In the genomic region with DNA sequence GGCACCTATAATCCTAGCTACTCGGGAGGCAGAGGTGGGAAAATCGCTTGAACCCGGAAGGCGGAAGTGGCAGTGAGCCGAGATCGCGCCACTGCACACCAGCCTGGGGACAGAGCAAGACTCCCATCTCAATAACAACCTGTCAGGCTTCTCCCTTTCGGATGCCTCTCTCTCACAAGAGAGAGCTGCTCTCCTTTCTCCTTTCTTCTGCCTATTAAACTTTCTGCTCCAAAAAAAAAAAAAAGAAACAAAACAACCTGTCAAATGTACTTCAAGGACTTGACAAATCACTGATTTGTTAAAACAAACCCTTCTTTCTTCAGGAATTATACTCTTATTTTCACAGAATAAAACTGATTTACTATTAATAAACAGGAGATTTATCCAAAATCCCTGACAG, we compare ENCODE assay signal across 2 cellular contexts.
TF ChIP-seq lines count a peak whose summit lies in the region.

No MANE protein-coding gene starts in this region.

TF ChIP-seq in liver, 16 proteins besides CTCF, POLR2A, EP300 and RAD21:
- TF ChIP-seq FOXA2 (IDR thresholded peaks at IDR 0.05) = no peak
- no peak for TF ChIP-seq HNF4G (IDR thresholded peaks at IDR 0.05)
- TF ChIP-seq FOXA1 (IDR thresholded peaks at IDR 0.05) = no peak
- TF ChIP-seq RXRA (IDR thresholded peaks at IDR 0.05) = no peak
- TF ChIP-seq YY1 (IDR thresholded peaks at IDR 0.05) = no peak
- TF ChIP-seq EGR1 (IDR thresholded peaks at IDR 0.05; ENCODE audit: low read depth in 2 of 2) = no peak
- no peak for TF ChIP-seq ZBTB33 (IDR thresholded peaks at IDR 0.05)
- TF ChIP-seq HNF4A (conservative IDR thresholded peaks at IDR 0.05) = no peak
- no peak for TF ChIP-seq TAF1 (conservative IDR thresholded peaks at IDR 0.05)
- TF ChIP-seq GABPA (IDR thresholded peaks at IDR 0.05 in 1 of 2, conservative IDR thresholded peaks at IDR 0.05 in 1 of 2) = no peak
- TF ChIP-seq SP1 (IDR thresholded peaks at IDR 0.05) = no peak
- TF ChIP-seq, protein P1, sequence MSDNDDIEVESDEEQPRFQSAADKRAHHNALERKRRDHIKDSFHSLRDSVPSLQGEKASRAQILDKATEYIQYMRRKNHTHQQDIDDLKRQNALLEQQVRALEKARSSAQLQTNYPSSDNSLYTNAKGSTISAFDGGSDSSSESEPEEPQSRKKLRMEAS (IDR thresholded peaks at IDR 0.05) = no peak
- no peak for TF ChIP-seq JUND (IDR thresholded peaks at IDR 0.05)
- TF ChIP-seq NR2F2 (IDR thresholded peaks at IDR 0.05) = no peak
- TF ChIP-seq ATF3 (IDR thresholded peaks at IDR 0.05) = no peak

TF ChIP-seq in HepG2, 621 proteins besides CTCF, POLR2A, EP300 and RAD21:
- no peak for TF ChIP-seq PTBP1 (IDR thresholded peaks at IDR 0.05; ENCODE audit: low read depth, low read length, poor library complexity, severe bottlenecking)
- no peak for TF ChIP-seq GTF3A (CRISPR knock-in tag; conservative IDR thresholded peaks at IDR 0.05)
- no peak for TF ChIP-seq ATF1 (CRISPR knock-in tag; IDR thresholded peaks at IDR 0.05)
- TF ChIP-seq RBAK (CRISPR knock-in tag; IDR thresholded peaks at IDR 0.05) = no peak
- TF ChIP-seq, protein P2, sequence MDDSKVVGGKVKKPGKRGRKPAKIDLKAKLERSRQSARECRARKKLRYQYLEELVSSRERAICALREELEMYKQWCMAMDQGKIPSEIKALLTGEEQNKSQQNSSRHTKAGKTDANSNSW (CRISPR knock-in tag; IDR thresholded peaks at IDR 0.05; ENCODE audit: borderline replicate concordance) = no peak
TF ChIP-seq in HepG2: peak in this region for 0.
